In genomic region chr2:237549216-237550056, GRCh38 we compare ENCODE assay signal across 23 cellular contexts. TPM values are rescaled to one million over a fixed set of nuclear protein-coding genes. Genes with fewer than 3 reads are reported as not detected.
DNase-seq lines count a peak whose midpoint lies in the region; ATAC-seq and TF ChIP-seq lines count a peak whose summit lies in the region.
"Had no signal": no experiment of that assay in that cellular context is flagged by ENCODE, and none has a peak within 500 bp of the region (broad histone marks: within the 10 kb centered on the region; RNA-seq: fewer than 3 reads in every experiment).

No MANE protein-coding gene starts in this region.

- no peaks in the 10 kb centered on the region for H3K9me3 Mint-ChIP-seq in CD4-positive, alpha-beta T cell

- no peaks in the 10 kb centered on the region for H3K79me1 ChIP-seq in neuronal stem cell (ENCODE audit: low read depth, low read length)

- POLR2A ChIA-PET in CD4-positive, alpha-beta T cell (lab: Charles Lee), result no interaction called here

- no peak overlapping the region for H3K18ac ChIP-seq in neuronal stem cell (ENCODE audit: low read length)

- no peak overlapping the region for H3K14ac ChIP-seq in neuronal stem cell (ENCODE audit: low read length)

- H3K9me3 ChIP-seq in neuronal stem cell (replicated peaks in 1 of 2; ENCODE audit: control insufficient read depth in 2 of 2, insufficient read depth in 1 of 2, low read depth in 1 of 2, low read length in 2 of 2), result peaks cover 0 to 8% of the 10 kb centered on the region in 2 donors
- H3K9me3 ChIP-seq in upper lobe of right lung, result no peaks in the 10 kb centered on the region
- H3K9me3 ChIP-seq in CD4-positive, alpha-beta T cell (ENCODE audit: control insufficient read depth, low read length), result no peaks in the 10 kb centered on the region
- H3K9me3 ChIP-seq: Peyer's patch had no signal

- ATAC-seq in left lobe of liver, result peak; percentile 8
- ATAC-seq in upper lobe of right lung, result peak; percentile 4
- ATAC-seq in CD4-positive, alpha-beta T cell (ENCODE audit: poor library complexity), result no peak
- no peak for ATAC-seq in sciatic nerve
- ATAC-seq: HCT116 had no signal

- H3K4me3 ChIP-seq in H7 (ENCODE audit: insufficient read depth, low read depth, low read length), result no peak overlapping the region
- no peak overlapping the region for H3K4me3 ChIP-seq in neuronal stem cell (ENCODE audit: low read length in 2 of 2)
- no peak overlapping the region for H3K4me3 ChIP-seq in upper lobe of right lung
- H3K4me3 ChIP-seq: Peyer's patch had no signal

- H2AK5ac ChIP-seq in neuronal stem cell (ENCODE audit: low read depth, low read length), result no peak overlapping the region

- no peak for TF ChIP-seq CTCF in upper lobe of right lung (IDR thresholded peaks at IDR 0.05)
- no peak for TF ChIP-seq CTCF in CD4-positive, alpha-beta T cell (IDR thresholded peaks at IDR 0.05)

- peak overlapping the region; percentile 7 for H2BK12ac ChIP-seq in neuronal stem cell (ENCODE audit: low read length)

- H3K27ac Mint-ChIP-seq in CD4-positive, alpha-beta T cell, result no peak overlapping the region
- H3K27ac Mint-ChIP-seq: CD4-positive, alpha-beta memory T cell had no signal

- DNase-seq in H7 (peak; percentile 48), left lobe of liver (ENCODE audit: low spot score) (no peak), neuronal stem cell (ENCODE audit: low spot score) (no peak), upper lobe of right lung (no peak), SW480 (ENCODE audit: low spot score) (no peak), sciatic nerve (ENCODE audit: low spot score) (no peak)
- no peak for DNase-seq in CD4-positive, alpha-beta T cell
- DNase-seq: CD4-positive, alpha-beta memory T cell; COR-L47; GOT3; NCI-H1048; NCI-H1417; NCI-H1694 treated with DMSO at 0.1 percent for 48 hours; NCI-H2081; NCI-H2227 treated with DMSO at 0.1 percent for 48 hours; NCI-H510A; OCI-M1; SK-N-SH had no signal

- H4K91ac ChIP-seq in neuronal stem cell (ENCODE audit: low read depth, low read length, poor library complexity), result no peak overlapping the region

- peak overlapping the region; percentile 38 for H3K9ac ChIP-seq in neuronal stem cell (ENCODE audit: low read depth, low read length, poor library complexity)
- H3K9ac ChIP-seq: SK-N-SH had no signal

- no peak overlapping the region for H2BK15ac ChIP-seq in neuronal stem cell (ENCODE audit: low read length)

- H3K27me3 Mint-ChIP-seq in CD4-positive, alpha-beta T cell, result peaks cover 5% of the 10 kb centered on the region

- no peak overlapping the region for H4K8ac ChIP-seq in neuronal stem cell (ENCODE audit: low read depth, low read length)

- H2AFZ ChIP-seq in neuronal stem cell (ENCODE audit: low read length), result no peak overlapping the region

- CTCF ChIA-PET in CD4-positive, alpha-beta T cell (lab: Charles Lee), result interaction anchor here (1.6 kb wide), 1 partner anchor 37 kb away, joined by 4 read pairs; no protein-coding TSS in a partner anchor

- no peak overlapping the region for H2BK5ac ChIP-seq in neuronal stem cell (ENCODE audit: low read length)

- intact Hi-C loops in upper lobe of right lung (cut with DNase I), result no loop called here
- intact Hi-C loops in CD4-positive, alpha-beta T cell (cut with DNase I, micrococcal nuclease), result no loop called here
- intact Hi-C loops in sciatic nerve (cut with DNase I), result no loop called here

- no peak overlapping the region for H3K4me2 ChIP-seq in neuronal stem cell (ENCODE audit: insufficient read depth, low read length, poor library complexity, severe bottlenecking)
- H3K4me2 ChIP-seq: SK-N-SH had no signal

- H3K4me1 ChIP-seq in neuronal stem cell (ENCODE audit: control insufficient read depth in 2 of 2, insufficient read depth in 1 of 2, low read depth in 1 of 2, low read length in 2 of 2) (peaks cover 0 to 2% of the 10 kb centered on the region in 2 donors), upper lobe of right lung (peaks cover 7% of the 10 kb centered on the region)

- H3K27me3 ChIP-seq in H7 (ENCODE audit: control insufficient read depth, insufficient read depth, low read length) (no peaks in the 10 kb centered on the region), neuronal stem cell (ENCODE audit: control insufficient read depth in 3 of 3, insufficient read depth in 3 of 3, low read depth in 1 of 3, low read length in 3 of 3) (peaks cover 0 to 2% (median 0%) of the 10 kb centered on the region in 3 experiments), upper lobe of right lung (no peaks in the 10 kb centered on the region)
- no peaks in the 10 kb centered on the region for H3K27me3 ChIP-seq in CD4-positive, alpha-beta T cell (ENCODE audit: control insufficient read depth, insufficient read depth, low read length)
- H3K27me3 ChIP-seq: Peyer's patch had no signal

- no peak overlapping the region for H3K27ac ChIP-seq in neuronal stem cell (replicated peaks; ENCODE audit: low read length)
- no peak overlapping the region for H3K27ac ChIP-seq in upper lobe of right lung
- H3K27ac ChIP-seq in CD4-positive, alpha-beta T cell (ENCODE audit: low read depth, low read length), result no peak overlapping the region
- H3K27ac ChIP-seq: HL-60, Peyer's patch had no signal

- H3K4ac ChIP-seq in neuronal stem cell (ENCODE audit: low read length), result no peak overlapping the region

- no peak overlapping the region for H3K4me3 Mint-ChIP-seq in CD4-positive, alpha-beta T cell
- H3K4me3 Mint-ChIP-seq: CD4-positive, alpha-beta memory T cell had no signal

- peak overlapping the region; percentile 16 for H3K23ac ChIP-seq in neuronal stem cell (ENCODE audit: low read depth, low read length, poor library complexity)

- peaks cover 2% of the 10 kb centered on the region for H3K36me3 ChIP-seq in H7 (replicated peaks; ENCODE audit: control insufficient read depth, insufficient read depth, low read length)
- H3K36me3 ChIP-seq in neuronal stem cell (replicated peaks in 1 of 2; ENCODE audit: control insufficient read depth in 2 of 2, insufficient read depth in 2 of 2, low read length in 2 of 2), result no peaks in the 10 kb centered on the region
- H3K36me3 ChIP-seq in upper lobe of right lung, result peaks cover 58% of the 10 kb centered on the region
- H3K36me3 ChIP-seq: Peyer's patch had no signal

- no peaks in the 10 kb centered on the region for H3K36me3 Mint-ChIP-seq in CD4-positive, alpha-beta T cell (ENCODE audit: low read depth)
- H3K36me3 Mint-ChIP-seq: CD4-positive, alpha-beta memory T cell had no signal

- WGBS in neuronal stem cell (ENCODE audit: extremely low coverage in 2 of 2, insufficient read length in 2 of 2, insufficient replicate concordance in 1 of 2), 2 donors, result no CpG with 5 or more reads among the region's 14 CpGs

- H2BK120ac ChIP-seq in neuronal stem cell (ENCODE audit: low read depth, low read length), result no peak overlapping the region

- H3K4me1 Mint-ChIP-seq in CD4-positive, alpha-beta T cell (ENCODE audit: low read depth), result no peaks in the 10 kb centered on the region
- H3K4me1 Mint-ChIP-seq: CD4-positive, alpha-beta memory T cell had no signal

RNA-seq across cellular contexts. Expression of gene PRLH, which starts 16.9 kb away (rescaled TPM):
- not detected in 2 replicates for total RNA-seq in H7 (2014; rRNA removed; shearing (Covaris generic))
- total RNA-seq in left lobe of liver (not detected), upper lobe of right lung (not detected), sciatic nerve (not detected)
- not detected for polyA plus RNA-seq in neuronal stem cell (2013, experiment 1 of 2)
- not detected for polyA plus RNA-seq in neuronal stem cell (2013, experiment 2 of 2)
- total RNA-seq in CD4-positive, alpha-beta T cell, result not detected
- total RNA-seq: A172; CD4-positive, alpha-beta memory T cell; Peyer's patch had no signal
- polyA plus RNA-seq: BJ; CD4-positive, alpha-beta memory T cell; SK-N-SH had no signal

RNA-seq across cellular contexts. Expression of gene RAB17, which starts 41.1 kb away (rescaled TPM):
- 23.3 and 25.5 TPM in 2 replicates for total RNA-seq in H7 (2014; rRNA removed; shearing (Covaris generic))
- 88.5 TPM for total RNA-seq in left lobe of liver
- 0.15 TPM for polyA plus RNA-seq in neuronal stem cell (2013, experiment 1 of 2)
- polyA plus RNA-seq in neuronal stem cell (2013, experiment 2 of 2), result not detected
- total RNA-seq in upper lobe of right lung, result 50.9 TPM
- not detected for total RNA-seq in CD4-positive, alpha-beta T cell
- 1.1 TPM for total RNA-seq in sciatic nerve
- total RNA-seq: CD4-positive, alpha-beta memory T cell had no signal
- polyA plus RNA-seq: CD4-positive, alpha-beta memory T cell had no signal

Comparison
In these comparisons a context has a peak if more than half of its experiments do, and no peak if none do; other contexts are left out.
1. ATAC-seq: peak in left lobe of liver (single experiment) and upper lobe of right lung (single experiment); none in CD4-positive, alpha-beta T cell (single experiment) and sciatic nerve (single experiment).
2. RNA of gene RAB17, which starts 41.1 kb away (total RNA-seq): 88.5 TPM in left lobe of liver (single experiment), 50.9 TPM in upper lobe of right lung (single experiment) and 23.3 to 25.5 TPM in H7; 1.1 TPM in sciatic nerve (single experiment) and not detected in CD4-positive, alpha-beta T cell; every median in the first group is over 10 times any median in the second.